Comparison of ENCODE assay signal across 1 cellular context in the genomic region with DNA sequence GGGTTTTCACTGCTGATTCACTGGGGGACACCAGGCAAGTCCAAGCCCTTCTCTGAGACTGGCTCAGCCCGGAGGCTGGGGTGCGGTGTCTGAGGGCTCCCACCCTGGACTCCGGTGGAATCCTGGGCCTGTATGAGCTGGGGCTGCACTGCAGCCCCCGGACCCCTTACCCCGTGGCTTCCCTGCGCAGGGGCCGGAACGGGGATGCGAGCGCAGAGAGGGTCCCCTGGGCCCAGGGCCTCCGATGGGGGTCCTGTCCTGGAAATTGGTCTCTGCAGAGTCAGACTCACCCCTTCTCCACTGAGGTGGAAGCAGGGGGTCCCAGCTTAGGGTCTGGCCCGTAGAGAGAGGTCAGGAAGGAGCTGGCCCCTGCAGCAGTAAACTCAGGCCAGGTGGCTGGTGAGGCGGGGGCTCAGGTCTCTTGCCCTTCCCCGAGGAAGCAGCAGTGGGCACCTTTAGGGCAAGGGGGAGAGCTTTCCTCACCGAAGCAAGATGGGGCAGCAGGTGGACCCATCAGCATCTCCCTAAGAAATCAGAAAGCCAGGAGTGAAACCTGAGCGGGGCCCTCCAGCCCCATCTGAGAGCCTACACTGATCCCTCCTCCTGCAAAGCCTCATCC.
TF ChIP-seq lines count a peak whose summit lies in the region.

No MANE protein-coding gene starts in this region.

TF ChIP-seq in HepG2, 621 proteins besides CTCF, POLR2A, EP300 and RAD21:
- TF ChIP-seq MAFF (IDR thresholded peaks at IDR 0.05; ENCODE audit: low read depth, low read length), result no peak
- no peak for TF ChIP-seq ATF7 (IDR thresholded peaks at IDR 0.05)
- TF ChIP-seq ATF7 (CRISPR knock-in tag; IDR thresholded peaks at IDR 0.05), result 0 out of 2 replicates have a peak, but pooled peaks have one; percentile 14
- TF ChIP-seq, protein P1, sequence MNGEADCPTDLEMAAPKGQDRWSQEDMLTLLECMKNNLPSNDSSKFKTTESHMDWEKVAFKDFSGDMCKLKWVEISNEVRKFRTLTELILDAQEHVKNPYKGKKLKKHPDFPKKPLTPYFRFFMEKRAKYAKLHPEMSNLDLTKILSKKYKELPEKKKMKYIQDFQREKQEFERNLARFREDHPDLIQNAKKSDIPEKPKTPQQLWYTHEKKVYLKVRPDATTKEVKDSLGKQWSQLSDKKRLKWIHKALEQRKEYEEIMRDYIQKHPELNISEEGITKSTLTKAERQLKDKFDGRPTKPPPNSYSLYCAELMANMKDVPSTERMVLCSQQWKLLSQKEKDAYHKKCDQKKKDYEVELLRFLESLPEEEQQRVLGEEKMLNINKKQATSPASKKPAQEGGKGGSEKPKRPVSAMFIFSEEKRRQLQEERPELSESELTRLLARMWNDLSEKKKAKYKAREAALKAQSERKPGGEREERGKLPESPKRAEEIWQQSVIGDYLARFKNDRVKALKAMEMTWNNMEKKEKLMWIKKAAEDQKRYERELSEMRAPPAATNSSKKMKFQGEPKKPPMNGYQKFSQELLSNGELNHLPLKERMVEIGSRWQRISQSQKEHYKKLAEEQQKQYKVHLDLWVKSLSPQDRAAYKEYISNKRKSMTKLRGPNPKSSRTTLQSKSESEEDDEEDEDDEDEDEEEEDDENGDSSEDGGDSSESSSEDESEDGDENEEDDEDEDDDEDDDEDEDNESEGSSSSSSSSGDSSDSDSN (CRISPR knock-in tag; IDR thresholded peaks at IDR 0.05), result no peak
- peak; percentile 58; the same call in 1 of the 2 replicates for TF ChIP-seq ZNF253 (CRISPR knock-in tag; IDR thresholded peaks at IDR 0.05; ENCODE audit: borderline replicate concordance)
- no peak for TF ChIP-seq ZNF331 (CRISPR knock-in tag; IDR thresholded peaks at IDR 0.05)
- TF ChIP-seq AKNA (CRISPR knock-in tag; IDR thresholded peaks at IDR 0.05; ENCODE audit: borderline replicate concordance), result no peak
- TF ChIP-seq MEIS2 (CRISPR knock-in tag; IDR thresholded peaks at IDR 0.05), result no peak
- 0 out of 2 replicates have a peak, but pooled peaks have one; percentile 14 for TF ChIP-seq RFXAP (CRISPR knock-in tag; IDR thresholded peaks at IDR 0.05; ENCODE audit: borderline replicate concordance)
- TF ChIP-seq ZNF274 (CRISPR knock-in tag; IDR thresholded peaks at IDR 0.05), result 0 out of 2 replicates have a peak, but pooled peaks have one; percentile 4
- 0 out of 2 replicates have a peak, but pooled peaks have one; percentile 8 for TF ChIP-seq ZNF446 (CRISPR knock-in tag; IDR thresholded peaks at IDR 0.05)
- no peak for TF ChIP-seq HOXA3 (CRISPR knock-in tag; IDR thresholded peaks at IDR 0.05)
- no peak for TF ChIP-seq TCF7 (IDR thresholded peaks at IDR 0.05; ENCODE audit: low read depth)
- 0 out of 2 replicates have a peak, but pooled peaks have one; percentile 10 for TF ChIP-seq KDM5B (CRISPR knock-in tag; IDR thresholded peaks at IDR 0.05; ENCODE audit: borderline replicate concordance)
- TF ChIP-seq ZNF660 (CRISPR knock-in tag; IDR thresholded peaks at IDR 0.05; ENCODE audit: borderline replicate concordance, low read depth), result no peak
- TF ChIP-seq MLXIP (CRISPR knock-in tag; IDR thresholded peaks at IDR 0.05; ENCODE audit: borderline replicate concordance), result no peak
